ENCODE assay signal across 1 cellular context in the genomic region with DNA sequence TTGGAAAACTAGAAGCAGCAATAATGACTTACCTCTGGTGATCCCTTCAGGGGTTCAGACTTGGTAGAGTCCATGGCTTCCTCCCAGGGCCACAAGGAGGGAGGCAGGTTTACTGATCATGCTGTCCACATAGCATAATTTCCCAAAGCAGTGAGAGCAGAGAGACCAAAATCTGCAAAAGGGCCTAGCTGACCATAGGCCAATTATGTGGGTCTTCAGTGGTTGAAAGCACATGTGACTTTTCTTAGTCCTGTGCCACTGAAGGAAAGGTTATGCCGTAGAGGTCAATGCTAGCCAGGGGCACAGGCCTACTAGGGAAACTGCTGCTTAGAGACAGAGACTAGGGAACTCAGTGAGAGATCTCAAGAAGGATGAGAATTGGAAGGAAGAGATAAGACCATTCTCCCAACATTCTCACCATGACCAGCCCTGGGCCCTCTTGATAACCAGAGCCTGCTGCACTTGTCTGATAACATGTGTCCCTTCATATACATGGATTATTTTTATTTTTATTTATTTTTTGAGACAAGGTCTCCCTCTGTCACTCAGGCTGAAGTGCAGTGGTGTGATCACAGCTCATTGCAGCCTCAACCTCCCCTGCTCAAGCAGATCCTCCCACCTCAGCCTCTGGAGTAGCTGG.
TF ChIP-seq lines count a peak whose summit lies in the region.

No MANE protein-coding gene starts in this region.

TF ChIP-seq in HEK293, 187 proteins besides CTCF, POLR2A, EP300 and RAD21:
- no peak for TF ChIP-seq SP3 (tag by site-specific recombination; IDR thresholded peaks at IDR 0.05)
- TF ChIP-seq ZFP37 (tag by site-specific recombination; IDR thresholded peaks at IDR 0.05): no peak
- TF ChIP-seq, protein P1, sequence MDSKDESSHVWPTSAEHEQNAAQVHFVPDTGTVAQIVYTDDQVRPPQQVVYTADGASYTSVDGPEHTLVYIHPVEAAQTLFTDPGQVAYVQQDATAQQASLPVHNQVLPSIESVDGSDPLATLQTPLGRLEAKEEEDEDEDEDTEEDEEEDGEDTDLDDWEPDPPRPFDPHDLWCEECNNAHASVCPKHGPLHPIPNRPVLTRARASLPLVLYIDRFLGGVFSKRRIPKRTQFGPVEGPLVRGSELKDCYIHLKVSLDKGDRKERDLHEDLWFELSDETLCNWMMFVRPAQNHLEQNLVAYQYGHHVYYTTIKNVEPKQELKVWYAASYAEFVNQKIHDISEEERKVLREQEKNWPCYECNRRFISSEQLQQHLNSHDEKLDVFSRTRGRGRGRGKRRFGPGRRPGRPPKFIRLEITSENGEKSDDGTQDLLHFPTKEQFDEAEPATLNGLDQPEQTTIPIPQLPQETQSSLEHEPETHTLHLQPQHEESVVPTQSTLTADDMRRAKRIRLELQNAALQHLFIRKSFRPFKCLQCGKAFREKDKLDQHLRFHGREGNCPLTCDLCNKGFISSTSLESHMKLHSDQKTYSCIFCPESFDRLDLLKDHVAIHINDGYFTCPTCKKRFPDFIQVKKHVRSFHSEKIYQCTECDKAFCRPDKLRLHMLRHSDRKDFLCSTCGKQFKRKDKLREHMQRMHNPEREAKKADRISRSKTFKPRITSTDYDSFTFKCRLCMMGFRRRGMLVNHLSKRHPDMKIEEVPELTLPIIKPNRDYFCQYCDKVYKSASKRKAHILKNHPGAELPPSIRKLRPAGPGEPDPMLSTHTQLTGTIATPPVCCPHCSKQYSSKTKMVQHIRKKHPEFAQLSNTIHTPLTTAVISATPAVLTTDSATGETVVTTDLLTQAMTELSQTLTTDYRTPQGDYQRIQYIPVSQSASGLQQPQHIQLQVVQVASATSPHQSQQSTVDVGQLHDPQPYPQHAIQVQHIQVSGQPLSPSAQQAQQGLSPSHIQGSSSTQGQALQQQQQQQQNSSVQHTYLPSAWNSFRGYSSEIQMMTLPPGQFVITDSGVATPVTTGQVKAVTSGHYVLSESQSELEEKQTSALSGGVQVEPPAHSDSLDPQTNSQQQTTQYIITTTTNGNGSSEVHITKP (tag by site-specific recombination; IDR thresholded peaks at IDR 0.05): peak; percentile 96
